15 cellular contexts compared by ENCODE assay signal in the genomic region with DNA sequence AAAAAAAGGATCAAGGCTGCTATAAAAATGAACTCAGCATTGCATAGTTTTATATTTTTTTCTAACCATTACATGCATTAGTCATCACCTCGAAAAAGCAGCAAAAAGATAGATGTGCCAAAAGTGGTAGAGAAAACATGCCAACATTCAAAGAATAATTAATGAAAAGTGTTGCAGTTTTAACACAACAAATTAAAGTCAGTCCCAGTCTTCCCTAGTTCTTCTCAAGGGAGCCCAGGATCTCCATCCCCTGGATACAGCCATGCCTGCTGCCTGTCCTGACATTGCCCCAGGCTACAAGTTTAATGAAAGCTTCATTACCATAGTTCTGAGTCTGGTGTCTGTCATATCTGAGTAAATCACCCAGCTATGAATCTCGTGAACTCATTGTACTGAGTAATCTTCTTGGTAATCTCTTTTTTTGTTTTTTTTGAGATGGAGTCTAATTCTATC.
DNase-seq lines count a peak whose midpoint lies in the region; ATAC-seq, FAIRE-seq and TF ChIP-seq lines count a peak whose summit lies in the region.
"Had no signal": no experiment of that assay in that cellular context is flagged by ENCODE, and none has a peak within 500 bp of the region (broad histone marks: within the 10 kb centered on the region; RNA-seq: fewer than 3 reads in every experiment).

No MANE protein-coding gene starts in this region.

- H3K36me3 ChIP-seq in HEK293 (ENCODE audit: control insufficient read depth in 2 of 2, insufficient read depth in 1 of 2, low read length in 2 of 2): no peaks in the 10 kb centered on the region
- H3K36me3 ChIP-seq: thyroid gland had no signal

- no peak for ATAC-seq in CD4-positive, alpha-beta T cell (ENCODE audit: poor library complexity)
- no peak for ATAC-seq in HG03095 (IDR thresholded peaks at IDR 0.05; ENCODE audit: unreplicated experiment)
- no peak for ATAC-seq in GM18867 (IDR thresholded peaks at IDR 0.05; ENCODE audit: unreplicated experiment)
- ATAC-seq: left colon had no signal

- H3K27ac ChIP-seq in CD4-positive, alpha-beta T cell (ENCODE audit: low read depth, low read length): no peak overlapping the region
- no peak overlapping the region for H3K27ac ChIP-seq in HEK293 (ENCODE audit: extremely low read depth, low read depth, low read length)
- H3K27ac ChIP-seq: thyroid gland had no signal

- H3K9me3 ChIP-seq in CD4-positive, alpha-beta T cell (ENCODE audit: control insufficient read depth, low read length): no peaks in the 10 kb centered on the region
- no peaks in the 10 kb centered on the region for H3K9me3 ChIP-seq in HEK293 (ENCODE audit: control insufficient read depth, insufficient read depth, low read depth, low read length)
- H3K9me3 ChIP-seq: thyroid gland had no signal

- H3K4me3 ChIP-seq in HEK293 (ENCODE audit: low read depth, low read length): no peak overlapping the region
- H3K4me3 ChIP-seq: thyroid gland had no signal

- H3K9me3 Mint-ChIP-seq in CD4-positive, alpha-beta T cell: peaks cover 3% of the 10 kb centered on the region
- peaks cover 10% of the 10 kb centered on the region for H3K9me3 Mint-ChIP-seq in activated T-helper 2 cell treated with anti-CD3 and anti-CD28 coated beads, Interferon-gamma antibody, Interleukin-2, Interleukin-4, amounts not matched to agents 10 μg/mL and 5 μg/mL and 100 μg/mL, durations not matched to agents 14 hours and 24 hours and 36 hours

- peaks cover 88% of the 10 kb centered on the region for H3K4me1 Mint-ChIP-seq in CD4-positive, alpha-beta T cell (ENCODE audit: low read depth)
- H3K4me1 Mint-ChIP-seq in activated T-helper 2 cell treated with anti-CD3 and anti-CD28 coated beads, Interferon-gamma antibody, Interleukin-2, Interleukin-4, amounts not matched to agents 10 μg/mL and 5 μg/mL and 100 μg/mL, durations not matched to agents 14 hours and 24 hours and 36 hours (ENCODE audit: low read depth): peaks cover 40% of the 10 kb centered on the region

- POLR2A ChIA-PET in CD4-positive, alpha-beta T cell (lab: Charles Lee): interaction anchor here (1.5 kb wide), 1 partner anchor 20 kb away, joined by 4 read pairs; no protein-coding TSS in a partner anchor
- POLR2A ChIA-PET in HEK293 (lab: Yijun Ruan, JAX): interaction anchor here (0.7 kb wide), 1 partner anchor 111 kb away, joined by 3 read pairs; no protein-coding TSS in a partner anchor

- H3K36me3 Mint-ChIP-seq in CD4-positive, alpha-beta T cell (ENCODE audit: low read depth): peaks cover 11% of the 10 kb centered on the region
- peaks cover 4% of the 10 kb centered on the region for H3K36me3 Mint-ChIP-seq in activated T-helper 2 cell treated with anti-CD3 and anti-CD28 coated beads, Interferon-gamma antibody, Interleukin-2, Interleukin-4, amounts not matched to agents 10 μg/mL and 5 μg/mL and 100 μg/mL, durations not matched to agents 14 hours and 24 hours and 36 hours (ENCODE audit: low read depth)

- intact Hi-C loops in CD4-positive, alpha-beta T cell (cut with DNase I, micrococcal nuclease): no loop called here
- intact Hi-C loops in activated T-helper 2 cell treated with anti-CD3 and anti-CD28 coated beads, Interferon-gamma antibody, Interleukin-2, Interleukin-4, amounts not matched to agents 10 μg/mL and 5 μg/mL and 100 μg/mL, durations not matched to agents 14 hours and 24 hours and 36 hours (cut with micrococcal nuclease): no loop called here

- no peaks in the 10 kb centered on the region for H3K27me3 ChIP-seq in CD4-positive, alpha-beta T cell (ENCODE audit: control insufficient read depth, insufficient read depth, low read length)
- H3K27me3 ChIP-seq: thyroid gland had no signal

- no peak for FAIRE-seq in RCC 7860 (lab: Jason Lieb, UNC)
- FAIRE-seq: frontal cortex, H1 had no signal

- peak overlapping the region; percentile 67 for H3K27ac Mint-ChIP-seq in CD4-positive, alpha-beta T cell
- H3K27ac Mint-ChIP-seq in activated T-helper 2 cell treated with anti-CD3 and anti-CD28 coated beads, Interferon-gamma antibody, Interleukin-2, Interleukin-4, amounts not matched to agents 10 μg/mL and 5 μg/mL and 100 μg/mL, durations not matched to agents 14 hours and 24 hours and 36 hours: no peak overlapping the region

- no peaks in the 10 kb centered on the region for H3K27me3 Mint-ChIP-seq in CD4-positive, alpha-beta T cell
- H3K27me3 Mint-ChIP-seq in activated T-helper 2 cell treated with anti-CD3 and anti-CD28 coated beads, Interferon-gamma antibody, Interleukin-2, Interleukin-4, amounts not matched to agents 10 μg/mL and 5 μg/mL and 100 μg/mL, durations not matched to agents 14 hours and 24 hours and 36 hours (ENCODE audit: low read depth): peaks cover 32% of the 10 kb centered on the region

- DNase-seq in CD4-positive, alpha-beta T cell: no peak
- DNase-seq in amniotic stem cell (lab: John Stamatoyannopoulos, UW) (peak; percentile 42), iris pigment epithelial cell (ENCODE audit: low read depth) (peak; percentile 47), RCC 7860 (ENCODE audit: low spot score) (no peak)
- no peak for DNase-seq in activated T-helper 2 cell treated with anti-CD3 and anti-CD28 coated beads, Interferon-gamma antibody, Interleukin-2, Interleukin-4, amounts not matched to agents 10 μg/mL and 5 μg/mL and 100 μg/mL, durations not matched to agents 14 hours and 24 hours and 36 hours (ENCODE audit: low spot score)
- DNase-seq: activated CD8-positive, alpha-beta memory T cell treated with anti-CD3 and anti-CD28 coated beads, Interleukin-2, amount 50 U/mL, for 48 hours; left colon; NCI-H1105 treated with DMSO at 0.1 percent for 48 hours; NCI-H510A treated with DMSO at 0.1 percent for 48 hours; thyroid gland had no signal

- peak overlapping the region; percentile 35 for H3K4me3 Mint-ChIP-seq in CD4-positive, alpha-beta T cell
- no peak overlapping the region for H3K4me3 Mint-ChIP-seq in activated T-helper 2 cell treated with anti-CD3 and anti-CD28 coated beads, Interferon-gamma antibody, Interleukin-2, Interleukin-4, amounts not matched to agents 10 μg/mL and 5 μg/mL and 100 μg/mL, durations not matched to agents 14 hours and 24 hours and 36 hours (ENCODE audit: low read depth)

- TF ChIP-seq CTCF in CD4-positive, alpha-beta T cell (IDR thresholded peaks at IDR 0.05): no peak
- no peak for TF ChIP-seq CTCF in HEK293 (tag by site-specific recombination; IDR thresholded peaks at IDR 0.05)

- CTCF ChIA-PET in CD4-positive, alpha-beta T cell (lab: Charles Lee): interaction anchor here (1.2 to 2.1 kb wide), 2 partner anchors 8 to 36 kb away, joined by 3 to 5 read pairs; no protein-coding TSS in a partner anchor
- CTCF ChIA-PET in HEK293 (lab: Yijun Ruan, JAX): interaction anchor here (0.7 kb wide), 1 partner anchor 38 kb away, joined by 3 read pairs; no protein-coding TSS in a partner anchor

- H3K4me1 ChIP-seq in HEK293 (ENCODE audit: control insufficient read depth, insufficient read depth, low read length): no peaks in the 10 kb centered on the region

TF ChIP-seq in HEK293, 187 proteins besides CTCF, POLR2A, EP300 and RAD21:
- TF ChIP-seq, protein P1, sequence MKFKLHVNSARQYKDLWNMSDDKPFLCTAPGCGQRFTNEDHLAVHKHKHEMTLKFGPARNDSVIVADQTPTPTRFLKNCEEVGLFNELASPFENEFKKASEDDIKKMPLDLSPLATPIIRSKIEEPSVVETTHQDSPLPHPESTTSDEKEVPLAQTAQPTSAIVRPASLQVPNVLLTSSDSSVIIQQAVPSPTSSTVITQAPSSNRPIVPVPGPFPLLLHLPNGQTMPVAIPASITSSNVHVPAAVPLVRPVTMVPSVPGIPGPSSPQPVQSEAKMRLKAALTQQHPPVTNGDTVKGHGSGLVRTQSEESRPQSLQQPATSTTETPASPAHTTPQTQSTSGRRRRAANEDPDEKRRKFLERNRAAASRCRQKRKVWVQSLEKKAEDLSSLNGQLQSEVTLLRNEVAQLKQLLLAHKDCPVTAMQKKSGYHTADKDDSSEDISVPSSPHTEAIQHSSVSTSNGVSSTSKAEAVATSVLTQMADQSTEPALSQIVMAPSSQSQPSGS (tag by site-specific recombination; IDR thresholded peaks at IDR 0.05; ENCODE audit: low read depth): no peak
- TF ChIP-seq, protein P2, sequence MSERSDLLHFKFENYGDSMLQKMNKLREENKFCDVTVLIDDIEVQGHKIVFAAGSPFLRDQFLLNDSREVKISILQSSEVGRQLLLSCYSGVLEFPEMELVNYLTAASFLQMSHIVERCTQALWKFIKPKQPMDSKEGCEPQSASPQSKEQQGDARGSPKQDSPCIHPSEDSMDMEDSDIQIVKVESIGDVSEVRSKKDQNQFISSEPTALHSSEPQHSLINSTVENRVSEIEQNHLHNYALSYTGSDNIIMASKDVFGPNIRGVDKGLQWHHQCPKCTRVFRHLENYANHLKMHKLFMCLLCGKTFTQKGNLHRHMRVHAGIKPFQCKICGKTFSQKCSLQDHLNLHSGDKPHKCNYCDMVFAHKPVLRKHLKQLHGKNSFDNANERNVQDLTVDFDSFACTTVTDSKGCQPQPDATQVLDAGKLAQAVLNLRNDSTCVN (tag by site-specific recombination; optimal IDR thresholded peaks at IDR 0.05): no peak
- 0 out of 2 replicates have a peak, but pooled peaks have one; percentile 13 for TF ChIP-seq TRIM28 (IDR thresholded peaks at IDR 0.05; ENCODE audit: borderline replicate concordance, low read length)
- TF ChIP-seq SETDB1 (IDR thresholded peaks at IDR 0.05; ENCODE audit: insufficient read length, low read length): peak; percentile 22

Comparison
In these comparisons a context has a peak if more than half of its experiments do, and no peak if none do; other contexts are left out.
1. DNase-seq: peak in amniotic stem cell (single experiment) and iris pigment epithelial cell (single experiment); none in CD4-positive, alpha-beta T cell (0 of 10), activated T-helper 2 cell treated with anti-CD3 and anti-CD28 coated beads, Interferon-gamma antibody, Interleukin-2, Interleukin-4, amounts not matched to agents 10 μg/mL and 5 μg/mL and 100 μg/mL, durations not matched to agents 14 hours and 24 hours and 36 hours (single experiment) and RCC 7860 (single experiment).